9 cellular contexts compared by ENCODE assay signal in the genomic region with DNA sequence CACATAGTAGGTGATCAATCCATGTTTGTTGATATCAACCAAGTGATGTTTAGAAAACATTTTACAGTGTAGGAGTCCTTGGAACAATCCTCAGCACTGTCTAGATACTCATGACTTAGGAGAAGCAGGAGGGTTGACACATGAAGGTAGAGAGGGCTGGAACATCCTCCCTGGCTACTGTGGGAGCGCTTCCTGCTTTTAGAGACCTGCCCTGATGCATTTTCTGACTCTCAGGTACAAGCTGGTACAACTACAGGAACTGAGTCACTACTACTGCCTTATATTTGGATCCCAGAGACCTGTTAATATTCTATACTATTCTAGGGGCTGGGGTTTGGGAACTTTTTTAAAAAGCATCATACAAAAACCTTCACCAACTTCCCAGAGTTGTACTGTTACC.
"Had no signal": no experiment of that assay in that cellular context is flagged by ENCODE, and none has a peak within 500 bp of the region (broad histone marks: within the 10 kb centered on the region; RNA-seq: fewer than 3 reads in every experiment).

No MANE protein-coding gene starts in this region.

- DNase-seq: H7, HFFc6, IMR-90 had no signal

- H3K36me3 ChIP-seq: HAP-1 had no signal

- H3K9me3 ChIP-seq: HAP-1 had no signal

- ATAC-seq: GM23338, HCT116, K562 had no signal

- H3K27ac Mint-ChIP-seq: GM23338, HFFc6 had no signal

- H3K4me3 Mint-ChIP-seq: GM23338, HFFc6 had no signal

- H3K4me2 ChIP-seq: GM23338 had no signal

- H3K9me3 Mint-ChIP-seq: HFFc6 had no signal

- FAIRE-seq: H1, HTR-8/SVneo, K562 had no signal

- H3K4me3 ChIP-seq: GM23338, HAP-1, K562 had no signal

- H3K4me1 ChIP-seq: HAP-1 had no signal
